Comparison of ENCODE assay signal across 8 cellular contexts in genomic region chr19:5828661-5829566, GRCh38. TPM values are rescaled to one million over a fixed set of nuclear protein-coding genes. Genes with fewer than 3 reads are reported as not detected.
DNase-seq lines count a peak whose midpoint lies in the region; ATAC-seq and TF ChIP-seq lines count a peak whose summit lies in the region.

No MANE protein-coding gene starts in this region.

- peak overlapping the region; percentile 94 for H3K27ac Mint-ChIP-seq in glutamatergic neuron (ENCODE audit: unreplicated experiment)

- H3K4me3 ChIP-seq in MG63 (peak overlapping the region; percentile 53), rectal smooth muscle tissue (ENCODE audit: low read length) (peak overlapping the region; percentile 64)

- H3K36me3 ChIP-seq in MG63 (no peaks in the 10 kb centered on the region), rectal smooth muscle tissue (ENCODE audit: control insufficient read depth, insufficient read depth, low read length) (no peaks in the 10 kb centered on the region)

- intact Hi-C loops in posterior cingulate gyrus (cut with DNase I) (no loop called here), sciatic nerve (cut with DNase I) (no loop called here)

- H3K27ac ChIP-seq in rectal smooth muscle tissue (ENCODE audit: low read depth, low read length) = peak overlapping the region; percentile 83

- H3K4me3 Mint-ChIP-seq in activated T-cell treated with anti-CD3 and anti-CD28 coated beads, Interleukin-2, amount 50 U/mL, for 4 hours = peak overlapping the region; percentile 96
- H3K4me3 Mint-ChIP-seq in glutamatergic neuron (ENCODE audit: unreplicated experiment) = peak overlapping the region; percentile 87

- DNase-seq in D341Med (ENCODE audit: low spot score) = peak; percentile 82
- DNase-seq in MG63 = no peak
- no peak for DNase-seq in activated T-cell treated with anti-CD3 and anti-CD28 coated beads, Interleukin-2, amount 50 U/mL, for 4 hours
- DNase-seq in glutamatergic neuron = peak; percentile 62
- no peak for DNase-seq in posterior cingulate gyrus
- no peak for DNase-seq in sciatic nerve (ENCODE audit: low spot score)

- H3K36me3 Mint-ChIP-seq in activated T-cell treated with anti-CD3 and anti-CD28 coated beads, Interleukin-2, amount 50 U/mL, for 4 hours (ENCODE audit: insufficient read depth) = no peaks in the 10 kb centered on the region
- H3K36me3 Mint-ChIP-seq in glutamatergic neuron (ENCODE audit: unreplicated experiment) = no peaks in the 10 kb centered on the region

- H3K9me3 ChIP-seq in MG63 = no peaks in the 10 kb centered on the region

- H3K9ac ChIP-seq in rectal smooth muscle tissue (ENCODE audit: low read length) = peak overlapping the region; percentile 46

- H3K4me1 ChIP-seq in rectal smooth muscle tissue (ENCODE audit: control insufficient read depth, insufficient read depth, low read length) = peaks cover 14% of the 10 kb centered on the region

- peaks cover 9% of the 10 kb centered on the region for H3K4me1 Mint-ChIP-seq in activated T-cell treated with anti-CD3 and anti-CD28 coated beads, Interleukin-2, amount 50 U/mL, for 4 hours (ENCODE audit: low read depth)
- H3K4me1 Mint-ChIP-seq in glutamatergic neuron (ENCODE audit: low read depth, unreplicated experiment) = no peaks in the 10 kb centered on the region

- H3K9me3 Mint-ChIP-seq in activated T-cell treated with anti-CD3 and anti-CD28 coated beads, Interleukin-2, amount 50 U/mL, for 4 hours = no peaks in the 10 kb centered on the region
- peaks cover 8% of the 10 kb centered on the region for H3K9me3 Mint-ChIP-seq in glutamatergic neuron (ENCODE audit: unreplicated experiment)

- H3K27me3 Mint-ChIP-seq in activated T-cell treated with anti-CD3 and anti-CD28 coated beads, Interleukin-2, amount 50 U/mL, for 4 hours (ENCODE audit: low read depth) = peaks cover 2% of the 10 kb centered on the region
- H3K27me3 Mint-ChIP-seq in glutamatergic neuron (ENCODE audit: unreplicated experiment) = peaks cover 10% of the 10 kb centered on the region

- no peak for TF ChIP-seq CTCF in glutamatergic neuron (IDR thresholded peaks at IDR 0.05; ENCODE audit: partially characterized antibody, unreplicated experiment)

- ATAC-seq in activated T-cell treated with anti-CD3 and anti-CD28 coated beads, Interleukin-2, amount 50 U/mL, for 4 hours = no peak
- no peak for ATAC-seq in sciatic nerve
- no peak for ATAC-seq in HG02759 (IDR thresholded peaks at IDR 0.05; ENCODE audit: unreplicated experiment)

- H3K27me3 ChIP-seq in MG63 (no peaks in the 10 kb centered on the region), rectal smooth muscle tissue (ENCODE audit: control insufficient read depth, insufficient read depth, low read length) (no peaks in the 10 kb centered on the region)

RNA-seq across cellular contexts. Expression of gene FUT6, which starts 10.6 kb away (rescaled TPM):
- total RNA-seq in MG63 (2014; rRNA removed; shearing (Covaris generic); ENCODE audit: low replicate concordance) = not detected in 2 replicates
- not detected for total RNA-seq in activated T-cell treated with anti-CD3 and anti-CD28 coated beads, Interleukin-2, amount 50 U/mL, for 4 hours
- total RNA-seq in glutamatergic neuron (ENCODE audit: unreplicated experiment) = not detected
- total RNA-seq in sciatic nerve = not detected

RNA-seq across cellular contexts. Expression of gene FUT3, which starts 22.3 kb away (rescaled TPM):
- total RNA-seq in MG63 (2014; rRNA removed; shearing (Covaris generic); ENCODE audit: low replicate concordance) = not detected in 2 replicates
- under 1 TPM in 1 of 3 donors, not detected in 2; 0.10 TPM for total RNA-seq in activated T-cell treated with anti-CD3 and anti-CD28 coated beads, Interleukin-2, amount 50 U/mL, for 4 hours
- total RNA-seq in glutamatergic neuron (ENCODE audit: unreplicated experiment) = not detected
- total RNA-seq in sciatic nerve = not detected

RNA-seq across cellular contexts. Expression of gene NRTN, which starts 24.0 kb away (rescaled TPM):
- 1.4 TPM in 1 of 2 replicates, not detected in the other for total RNA-seq in MG63 (2014; rRNA removed; shearing (Covaris generic); ENCODE audit: low replicate concordance)
- total RNA-seq in activated T-cell treated with anti-CD3 and anti-CD28 coated beads, Interleukin-2, amount 50 U/mL, for 4 hours = under 1 TPM in 2 of 3 donors, not detected in 1; 0.33 to 0.47 TPM
- 1.2 TPM for total RNA-seq in glutamatergic neuron (ENCODE audit: unreplicated experiment)
- not detected for total RNA-seq in sciatic nerve

RNA-seq across cellular contexts. Expression of gene DUS3L, which starts 38.0 kb away (rescaled TPM):
- 54.1 and 61.0 TPM in 2 replicates for total RNA-seq in MG63 (2014; rRNA removed; shearing (Covaris generic); ENCODE audit: low replicate concordance)
- 100 to 1,000 TPM; 166 to 215 (median 198) TPM for total RNA-seq in activated T-cell treated with anti-CD3 and anti-CD28 coated beads, Interleukin-2, amount 50 U/mL, for 4 hours
- total RNA-seq in glutamatergic neuron (ENCODE audit: unreplicated experiment) (22.4 TPM), sciatic nerve (27.9 TPM)

RNA-seq across cellular contexts. Expression of gene FUT5, which starts 41.4 kb away (rescaled TPM):
- not detected in 2 replicates for total RNA-seq in MG63 (2014; rRNA removed; shearing (Covaris generic); ENCODE audit: low replicate concordance)
- not detected for total RNA-seq in activated T-cell treated with anti-CD3 and anti-CD28 coated beads, Interleukin-2, amount 50 U/mL, for 4 hours
- total RNA-seq in glutamatergic neuron (ENCODE audit: unreplicated experiment) (0.27 TPM), sciatic nerve (0.18 TPM)

Comparison
In these comparisons a context has a peak if more than half of its experiments do, and no peak if none do; other contexts are left out.
1. DNase-seq: peak in D341Med (single experiment) and glutamatergic neuron (single experiment); none in MG63 (single experiment), activated T-cell treated with anti-CD3 and anti-CD28 coated beads, Interleukin-2, amount 50 U/mL, for 4 hours (single experiment), posterior cingulate gyrus (0 of 10) and sciatic nerve (single experiment).